Comparison of ENCODE assay signal across 11 cellular contexts in genomic region chr1:77413541-77414335, GRCh38.
DNase-seq lines count a peak whose midpoint lies in the region; ATAC-seq and TF ChIP-seq lines count a peak whose summit lies in the region.
"Had no signal": no experiment of that assay in that cellular context is flagged by ENCODE, and none has a peak within 500 bp of the region (broad histone marks: within the 10 kb centered on the region; RNA-seq: fewer than 3 reads in every experiment).

No MANE protein-coding gene starts in this region.

- H3K4me1 ChIP-seq in spleen (peaks cover 3 to 32% (median 8%) of the 10 kb centered on the region in 6 donors), MM.1S (ENCODE audit: low read length) (0 out of 2 replicates have a peak, but pooled peaks cover 4% of the 10 kb centered on the region)

- H3K36me3 ChIP-seq in spleen (no peaks in the 10 kb centered on the region), MM.1S (replicated peaks; ENCODE audit: insufficient read depth, low read length) (0 out of 2 replicates have a peak, but pooled peaks cover 3% of the 10 kb centered on the region)
- H3K36me3 ChIP-seq: SJSA1 had no signal

- peak overlapping the region; percentile 25 to 58 for H3K4me3 Mint-ChIP-seq in effector memory CD8-positive, alpha-beta T cell
- H3K4me3 Mint-ChIP-seq: H9 had no signal

- no peaks in the 10 kb centered on the region for H3K36me3 Mint-ChIP-seq in effector memory CD8-positive, alpha-beta T cell (ENCODE audit: insufficient read depth)

- H4K20me1 ChIP-seq in MM.1S (ENCODE audit: insufficient read depth, low read length), result no peaks in the 10 kb centered on the region

- H3K9me3 Mint-ChIP-seq in effector memory CD8-positive, alpha-beta T cell, result peaks cover 0 to 4% of the 10 kb centered on the region in 2 donors

- WGBS in spleen, 5 donors, result 36 to 44% (median 41%) methylated on average over 7 of the region's 7 CpGs

- no peak overlapping the region for H3K27ac Mint-ChIP-seq in effector memory CD8-positive, alpha-beta T cell

- intact Hi-C loops in spleen (cut with DNase I; ENCODE audit: low total_unique reads), result no loop called here

- ATAC-seq in GM18519 (IDR thresholded peaks at IDR 0.05; ENCODE audit: low FRiP score, unreplicated experiment) (peak; percentile 83), GM21576 (IDR thresholded peaks at IDR 0.05; ENCODE audit: unreplicated experiment) (peak; percentile 91), HG03558 (IDR thresholded peaks at IDR 0.05; ENCODE audit: extremely low read depth, unreplicated experiment) (peak; percentile 77), SK-N-SH treated with all-trans-retinoic acid at 6 μM for 48 hours (no peak)
- peak; percentile 53 for ATAC-seq in effector memory CD8-positive, alpha-beta T cell (replicated peaks)

- no peak overlapping the region for H3K4me3 ChIP-seq in spleen
- H3K4me3 ChIP-seq in MM.1S (ENCODE audit: low read length), result no peak overlapping the region
- H3K4me3 ChIP-seq: SJSA1 had no signal

- H3K4me2 ChIP-seq in MM.1S (ENCODE audit: low read depth, low read length), result no peak overlapping the region

- no peak for DNase-seq in effector memory CD8-positive, alpha-beta T cell
- DNase-seq in spleen (no peak), NCI-H524 (lab: John Stamatoyannopoulos, UW) (no peak), MM.1S (no peak)
- DNase-seq: cerebellar nuclear complex had no signal

- H2AFZ ChIP-seq in MM.1S (ENCODE audit: low read length), result no peak overlapping the region

- H3K27me3 Mint-ChIP-seq in effector memory CD8-positive, alpha-beta T cell, result peaks cover 64% of the 10 kb centered on the region in 2 donors

- H3K27ac ChIP-seq in spleen (peak overlapping the region in 2 of 8 donors; percentile 13 to 46), MM.1S (ENCODE audit: low read length) (no peak overlapping the region)
- H3K27ac ChIP-seq: SJSA1 had no signal

- peaks cover 0 to 38% (median 0%) of the 10 kb centered on the region in 7 donors for H3K27me3 ChIP-seq in spleen (replicated peaks in 1 of 7)
- H3K27me3 ChIP-seq in MM.1S (replicated peaks; ENCODE audit: insufficient read depth, low read length), result no peaks in the 10 kb centered on the region
- H3K27me3 ChIP-seq: SJSA1 had no signal

- H3K9me2 ChIP-seq in MM.1S (replicated peaks; ENCODE audit: insufficient read depth, low read length), result no peaks in the 10 kb centered on the region

- TF ChIP-seq CTCF in spleen (IDR thresholded peaks at IDR 0.05 in 8 of 11, conservative IDR thresholded peaks at IDR 0.05 in 3 of 11) (no peak), MM.1S (IDR thresholded peaks at IDR 0.05; ENCODE audit: low read length) (no peak)

- no peaks in the 10 kb centered on the region for H3F3A ChIP-seq in MM.1S (ENCODE audit: insufficient read depth, low read length)

- peaks cover 12 to 14% of the 10 kb centered on the region in 2 donors for H3K4me1 Mint-ChIP-seq in effector memory CD8-positive, alpha-beta T cell (ENCODE audit: low read depth in 2 of 2)

- no peak for TF ChIP-seq POLR2A in spleen (IDR thresholded peaks at IDR 0.05)

- H3K9me3 ChIP-seq in spleen (peaks cover 0 to 16% (median 2%) of the 10 kb centered on the region in 8 donors), MM.1S (replicated peaks; ENCODE audit: insufficient read depth, low read length) (no peaks in the 10 kb centered on the region)
- H3K9me3 ChIP-seq: SJSA1 had no signal

- H3K9ac ChIP-seq in MM.1S (ENCODE audit: low read length), result no peak overlapping the region

- H3K79me2 ChIP-seq in MM.1S (ENCODE audit: low read length), result no peaks in the 10 kb centered on the region

TF ChIP-seq in SK-N-SH treated with all-trans-retinoic acid at 6 μM for 48 hours, 23 proteins besides CTCF, POLR2A, EP300 and RAD21 (continues in another document):
- TF ChIP-seq TOX (CRISPR knock-in tag; IDR thresholded peaks at IDR 0.05; ENCODE audit: borderline replicate concordance) (no peak), BACH2 (CRISPR knock-in tag; IDR thresholded peaks at IDR 0.05; ENCODE audit: borderline replicate concordance) (no peak), TSHZ2 (CRISPR knock-in tag; IDR thresholded peaks at IDR 0.05) (no peak), ZFP30 (CRISPR knock-in tag; IDR thresholded peaks at IDR 0.05) (no peak), PATZ1 (CRISPR knock-in tag; IDR thresholded peaks at IDR 0.05; ENCODE audit: borderline replicate concordance) (no peak), CSRNP3 (CRISPR knock-in tag; IDR thresholded peaks at IDR 0.05) (no peak), ARNTL (CRISPR knock-in tag; IDR thresholded peaks at IDR 0.05; ENCODE audit: borderline replicate concordance, low read depth) (no peak), ZNF8 (CRISPR knock-in tag; IDR thresholded peaks at IDR 0.05) (no peak), OSR1 (CRISPR knock-in tag; IDR thresholded peaks at IDR 0.05) (no peak), ZFP3 (CRISPR knock-in tag; IDR thresholded peaks at IDR 0.05) (no peak), ZC3H10 (CRISPR knock-in tag; IDR thresholded peaks at IDR 0.05) (no peak), POU6F1 (CRISPR knock-in tag; IDR thresholded peaks at IDR 0.05; ENCODE audit: borderline replicate concordance, low read depth) (no peak), TCF4 (CRISPR knock-in tag; IDR thresholded peaks at IDR 0.05; ENCODE audit: borderline replicate concordance) (no peak), SNAI2 (CRISPR knock-in tag; IDR thresholded peaks at IDR 0.05) (no peak), PPARA (CRISPR knock-in tag; IDR thresholded peaks at IDR 0.05; ENCODE audit: borderline replicate concordance) (no peak)
